ENCODE assay signal across 22 cellular contexts in the genomic region with DNA sequence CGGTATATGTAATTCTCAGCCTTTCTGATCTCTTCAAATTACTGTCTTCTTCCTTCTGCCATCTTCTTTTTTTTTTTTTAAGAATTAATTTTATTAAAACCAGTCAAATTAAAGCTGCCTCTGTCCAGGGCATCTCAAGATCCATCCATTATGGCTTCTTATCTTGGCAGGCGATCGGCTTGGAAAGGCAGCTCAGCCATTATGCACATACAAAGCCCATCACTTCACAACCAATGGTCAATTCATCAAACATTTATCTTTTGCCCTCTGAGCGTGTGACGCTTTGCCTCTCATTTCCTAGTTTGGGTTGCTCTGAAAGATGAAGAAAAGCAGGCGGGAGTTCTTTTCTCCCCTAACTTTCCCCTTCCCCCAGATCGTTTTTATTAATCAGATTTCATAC.
DNase-seq lines count a peak whose midpoint lies in the region; ATAC-seq and TF ChIP-seq lines count a peak whose summit lies in the region.
"Had no signal": no experiment of that assay in that cellular context is flagged by ENCODE, and none has a peak within 500 bp of the region (broad histone marks: within the 10 kb centered on the region; RNA-seq: fewer than 3 reads in every experiment).

No MANE protein-coding gene starts in this region.

- H3K27me3 ChIP-seq in BE2C = no peaks in the 10 kb centered on the region
- peaks cover 0 to 3% (median 0%) of the 10 kb centered on the region in 45 donors for H3K27me3 ChIP-seq in dorsolateral prefrontal cortex
- H3K27me3 ChIP-seq: BLaER1 treated with 17β-estradiol and CSF1 and Interleukin-3, amounts not matched to agents 10 nM and 100 nM had no signal

- H3K36me3 ChIP-seq in BE2C = no peaks in the 10 kb centered on the region
- H3K36me3 ChIP-seq: BLaER1 treated with 17β-estradiol and CSF1 and Interleukin-3, amounts not matched to agents 10 nM and 100 nM had no signal

- ATAC-seq in SK-N-SH treated with all-trans-retinoic acid at 6 μM for 48 hours = peak; percentile 88
- no peak for ATAC-seq in HG02678 (IDR thresholded peaks at IDR 0.05; ENCODE audit: unreplicated experiment)
- ATAC-seq: CD8-positive, alpha-beta T cell; GM12878 had no signal

- H3K4me3 ChIP-seq in BE2C (ENCODE audit: low read depth, low read length) = no peak overlapping the region
- no peak overlapping the region for H3K4me3 ChIP-seq in dorsolateral prefrontal cortex
- H3K4me3 ChIP-seq: BLaER1 treated with 17β-estradiol and CSF1 and Interleukin-3, amounts not matched to agents 10 nM and 100 nM; GM12878 had no signal

- no peaks in the 10 kb centered on the region for H3K9me3 ChIP-seq in BE2C
- H3K9me3 ChIP-seq: BLaER1 treated with 17β-estradiol and CSF1 and Interleukin-3, amounts not matched to agents 10 nM and 100 nM; Caco-2 had no signal

- intact Hi-C loops in dorsolateral prefrontal cortex (cut with DNase I) = no loop called here

- TF ChIP-seq CTCF in BE2C (IDR thresholded peaks at IDR 0.05; ENCODE audit: low read depth, low read length) = no peak
- no peak for TF ChIP-seq CTCF in dorsolateral prefrontal cortex (IDR thresholded peaks at IDR 0.05 in 54 of 56, conservative IDR thresholded peaks at IDR 0.05 in 2 of 56; ENCODE audit: low read depth in 1 of 56, partially characterized antibody in 56 of 56)

- peaks cover 33% of the 10 kb centered on the region for H3K4me1 ChIP-seq in BE2C
- H3K4me1 ChIP-seq: BLaER1 treated with 17β-estradiol and CSF1 and Interleukin-3, amounts not matched to agents 10 nM and 100 nM; Caco-2 had no signal

- DNase-seq in BE2C (peak; percentile 69), SK-N-DZ (ENCODE audit: low spot score) (peak; percentile 97), dorsolateral prefrontal cortex (no peak), DMS 273 (lab: John Stamatoyannopoulos, UW; ENCODE audit: unreplicated experiment) (no peak)
- DNase-seq: 8988T; ACHN; Caco-2; Calu3; CD4-positive, alpha-beta T cell; CD8-positive, alpha-beta T cell; DMS 273 treated with DMSO at 0.1 percent for 48 hours; DMS153; DMS53; DMS79; DND-41; EL; GDM1 had no signal

- H3K27ac ChIP-seq in dorsolateral prefrontal cortex = no peak overlapping the region
- H3K27ac ChIP-seq: BLaER1 treated with 17β-estradiol and CSF1 and Interleukin-3, amounts not matched to agents 10 nM and 100 nM; C4-2B had no signal

TF ChIP-seq in SK-N-SH treated with all-trans-retinoic acid at 6 μM for 48 hours, 23 proteins besides CTCF, POLR2A, EP300 and RAD21:
- TF ChIP-seq GLIS3 (CRISPR knock-in tag; IDR thresholded peaks at IDR 0.05) = peak; percentile 65; the same call in 1 of the 2 replicates
- peak; percentile 27; the same call in 1 of the 2 replicates for TF ChIP-seq ZNF8 (CRISPR knock-in tag; IDR thresholded peaks at IDR 0.05)
- 0 out of 2 replicates have a peak, but pooled peaks have one; percentile 42 for TF ChIP-seq ZFP3 (CRISPR knock-in tag; IDR thresholded peaks at IDR 0.05)
- 0 out of 2 replicates have a peak, but pooled peaks have one; percentile 30 for TF ChIP-seq TCF4 (CRISPR knock-in tag; IDR thresholded peaks at IDR 0.05; ENCODE audit: borderline replicate concordance)
- TF ChIP-seq ISL1 (CRISPR knock-in tag; IDR thresholded peaks at IDR 0.05) = peak; percentile 92
- no peak for TF ChIP-seq OSR1 (CRISPR knock-in tag; IDR thresholded peaks at IDR 0.05)
- TF ChIP-seq, protein P1, sequence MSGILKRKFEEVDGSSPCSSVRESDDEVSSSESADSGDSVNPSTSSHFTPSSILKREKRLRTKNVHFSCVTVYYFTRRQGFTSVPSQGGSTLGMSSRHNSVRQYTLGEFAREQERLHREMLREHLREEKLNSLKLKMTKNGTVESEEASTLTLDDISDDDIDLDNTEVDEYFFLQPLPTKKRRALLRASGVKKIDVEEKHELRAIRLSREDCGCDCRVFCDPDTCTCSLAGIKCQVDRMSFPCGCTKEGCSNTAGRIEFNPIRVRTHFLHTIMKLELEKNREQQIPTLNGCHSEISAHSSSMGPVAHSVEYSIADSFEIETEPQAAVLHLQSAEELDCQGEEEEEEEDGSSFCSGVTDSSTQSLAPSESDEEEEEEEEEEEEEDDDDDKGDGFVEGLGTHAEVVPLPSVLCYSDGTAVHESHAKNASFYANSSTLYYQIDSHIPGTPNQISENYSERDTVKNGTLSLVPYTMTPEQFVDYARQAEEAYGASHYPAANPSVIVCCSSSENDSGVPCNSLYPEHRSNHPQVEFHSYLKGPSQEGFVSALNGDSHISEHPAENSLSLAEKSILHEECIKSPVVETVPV (CRISPR knock-in tag; IDR thresholded peaks at IDR 0.05) = no peak
- TF ChIP-seq, protein P2, sequence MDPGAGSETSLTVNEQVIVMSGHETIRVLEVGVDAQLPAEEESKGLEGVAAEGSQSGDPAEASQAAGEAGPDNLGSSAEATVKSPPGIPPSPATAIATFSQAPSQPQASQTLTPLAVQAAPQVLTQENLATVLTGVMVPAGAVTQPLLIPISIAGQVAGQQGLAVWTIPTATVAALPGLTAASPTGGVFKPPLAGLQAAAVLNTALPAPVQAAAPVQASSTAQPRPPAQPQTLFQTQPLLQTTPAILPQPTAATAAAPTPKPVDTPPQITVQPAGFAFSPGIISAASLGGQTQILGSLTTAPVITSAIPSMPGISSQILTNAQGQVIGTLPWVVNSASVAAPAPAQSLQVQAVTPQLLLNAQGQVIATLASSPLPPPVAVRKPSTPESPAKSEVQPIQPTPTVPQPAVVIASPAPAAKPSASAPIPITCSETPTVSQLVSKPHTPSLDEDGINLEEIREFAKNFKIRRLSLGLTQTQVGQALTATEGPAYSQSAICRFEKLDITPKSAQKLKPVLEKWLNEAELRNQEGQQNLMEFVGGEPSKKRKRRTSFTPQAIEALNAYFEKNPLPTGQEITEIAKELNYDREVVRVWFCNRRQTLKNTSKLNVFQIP (CRISPR knock-in tag; IDR thresholded peaks at IDR 0.05; ENCODE audit: borderline replicate concordance, low read depth) = no peak
- TF ChIP-seq, protein P3, sequence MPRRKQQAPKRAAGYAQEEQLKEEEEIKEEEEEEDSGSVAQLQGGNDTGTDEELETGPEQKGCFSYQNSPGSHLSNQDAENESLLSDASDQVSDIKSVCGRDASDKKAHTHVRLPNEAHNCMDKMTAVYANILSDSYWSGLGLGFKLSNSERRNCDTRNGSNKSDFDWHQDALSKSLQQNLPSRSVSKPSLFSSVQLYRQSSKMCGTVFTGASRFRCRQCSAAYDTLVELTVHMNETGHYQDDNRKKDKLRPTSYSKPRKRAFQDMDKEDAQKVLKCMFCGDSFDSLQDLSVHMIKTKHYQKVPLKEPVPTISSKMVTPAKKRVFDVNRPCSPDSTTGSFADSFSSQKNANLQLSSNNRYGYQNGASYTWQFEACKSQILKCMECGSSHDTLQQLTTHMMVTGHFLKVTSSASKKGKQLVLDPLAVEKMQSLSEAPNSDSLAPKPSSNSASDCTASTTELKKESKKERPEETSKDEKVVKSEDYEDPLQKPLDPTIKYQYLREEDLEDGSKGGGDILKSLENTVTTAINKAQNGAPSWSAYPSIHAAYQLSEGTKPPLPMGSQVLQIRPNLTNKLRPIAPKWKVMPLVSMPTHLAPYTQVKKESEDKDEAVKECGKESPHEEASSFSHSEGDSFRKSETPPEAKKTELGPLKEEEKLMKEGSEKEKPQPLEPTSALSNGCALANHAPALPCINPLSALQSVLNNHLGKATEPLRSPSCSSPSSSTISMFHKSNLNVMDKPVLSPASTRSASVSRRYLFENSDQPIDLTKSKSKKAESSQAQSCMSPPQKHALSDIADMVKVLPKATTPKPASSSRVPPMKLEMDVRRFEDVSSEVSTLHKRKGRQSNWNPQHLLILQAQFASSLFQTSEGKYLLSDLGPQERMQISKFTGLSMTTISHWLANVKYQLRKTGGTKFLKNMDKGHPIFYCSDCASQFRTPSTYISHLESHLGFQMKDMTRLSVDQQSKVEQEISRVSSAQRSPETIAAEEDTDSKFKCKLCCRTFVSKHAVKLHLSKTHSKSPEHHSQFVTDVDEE (CRISPR knock-in tag; IDR thresholded peaks at IDR 0.05) = 0 out of 2 replicates have a peak, but pooled peaks have one; percentile 23
- peak; percentile 65; the same call in 1 of the 2 replicates for TF ChIP-seq SNAI2 (CRISPR knock-in tag; IDR thresholded peaks at IDR 0.05)
- TF ChIP-seq, protein P4, sequence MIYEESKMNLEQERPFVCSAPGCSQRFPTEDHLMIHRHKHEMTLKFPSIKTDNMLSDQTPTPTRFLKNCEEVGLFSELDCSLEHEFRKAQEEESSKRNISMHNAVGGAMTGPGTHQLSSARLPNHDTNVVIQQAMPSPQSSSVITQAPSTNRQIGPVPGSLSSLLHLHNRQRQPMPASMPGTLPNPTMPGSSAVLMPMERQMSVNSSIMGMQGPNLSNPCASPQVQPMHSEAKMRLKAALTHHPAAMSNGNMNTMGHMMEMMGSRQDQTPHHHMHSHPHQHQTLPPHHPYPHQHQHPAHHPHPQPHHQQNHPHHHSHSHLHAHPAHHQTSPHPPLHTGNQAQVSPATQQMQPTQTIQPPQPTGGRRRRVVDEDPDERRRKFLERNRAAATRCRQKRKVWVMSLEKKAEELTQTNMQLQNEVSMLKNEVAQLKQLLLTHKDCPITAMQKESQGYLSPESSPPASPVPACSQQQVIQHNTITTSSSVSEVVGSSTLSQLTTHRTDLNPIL (CRISPR knock-in tag; IDR thresholded peaks at IDR 0.05; ENCODE audit: low read depth) = no peak

Comparison
In these comparisons a context has a peak if more than half of its experiments do, and no peak if none do; other contexts are left out.
1. DNase-seq: peak in BE2C (single experiment) and SK-N-DZ (single experiment); none in dorsolateral prefrontal cortex (0 of 10) and DMS 273 (single experiment).